Comparison of ENCODE assay signal across 13 cellular contexts in genomic region chr5:133906303-133906702, GRCh38.
"Had no signal": no experiment of that assay in that cellular context is flagged by ENCODE, and none has a peak within 500 bp of the region (broad histone marks: within the 10 kb centered on the region; RNA-seq: fewer than 3 reads in every experiment).

No MANE protein-coding gene starts in this region.

- H3K4me3 ChIP-seq: coronary artery, gastrocnemius medialis, left lung, right atrium auricular region, uterus had no signal

- DNase-seq: activated CD4-positive, alpha-beta T cell treated with anti-CD3 and anti-CD28 coated beads, Interleukin-2, amount 50 U/mL, for 1 hour; activated CD8-positive, alpha-beta memory T cell treated with anti-CD3 and anti-CD28 coated beads, Interleukin-2, amount 10 ng/mL, durations not matched to agents 7 days and 5 days; activated gamma-delta T cell treated with Interleukin-2 at 50 U/mL for 16 hours; activated naive CD8-positive, alpha-beta T cell treated with anti-CD3 and anti-CD28 coated beads, Interleukin-2, amount 50 U/mL, for 24 hours; activated T-cell treated with anti-CD3 and anti-CD28 coated beads, Interleukin-2, amount 50 U/mL, for 4 hours; effector CD4-positive, alpha-beta T cell; gastrocnemius medialis; left lung; mesenchymal stem cell; small intestine; uterus had no signal

- H3K27ac ChIP-seq: coronary artery, gastrocnemius medialis, left lung, right atrium auricular region, uterus had no signal

- H3K27me3 ChIP-seq: gastrocnemius medialis, left lung, right atrium auricular region, uterus had no signal

- H3K36me3 ChIP-seq: gastrocnemius medialis, left lung, right atrium auricular region, uterus had no signal
